15 cellular contexts compared by ENCODE assay signal in genomic region chr3:186971578-186971977, GRCh38. TPM values are rescaled to one million over a fixed set of nuclear protein-coding genes. Genes with fewer than 3 reads are reported as not detected.
DNase-seq lines count a peak whose midpoint lies in the region; ATAC-seq and TF ChIP-seq lines count a peak whose summit lies in the region.
"Had no signal": no experiment of that assay in that cellular context is flagged by ENCODE, and none has a peak within 500 bp of the region (broad histone marks: within the 10 kb centered on the region; RNA-seq: fewer than 3 reads in every experiment).

No MANE protein-coding gene starts in this region.

- peaks cover 27 to 28% of the 10 kb centered on the region in 2 experiments for H3K4me1 Mint-ChIP-seq in H9
- H3K4me1 Mint-ChIP-seq in activated T-helper 17 cell treated with anti-CD3 and anti-CD28 coated beads, Interleukin-2, amount 50 U/mL, for 72 hours, result peaks cover 23% of the 10 kb centered on the region

- H2BK20ac ChIP-seq in H9 (ENCODE audit: low read depth, low read length, poor library complexity, severe bottlenecking), result no peak overlapping the region

- no peak overlapping the region for H3K4ac ChIP-seq in H9 (ENCODE audit: low read depth, low read length)

- peaks cover 66 to 92% (median 90%) of the 10 kb centered on the region in 3 experiments for H3K36me3 Mint-ChIP-seq in H9 (ENCODE audit: insufficient read depth in 1 of 3, low read depth in 3 of 3)
- H3K36me3 Mint-ChIP-seq in activated T-helper 17 cell treated with anti-CD3 and anti-CD28 coated beads, Interleukin-2, amount 50 U/mL, for 72 hours (ENCODE audit: low read depth), result peaks cover 96% of the 10 kb centered on the region

- H3K4me2 ChIP-seq in H9 (ENCODE audit: insufficient read depth, insufficient read length, low read length), result no peak overlapping the region
- H3K4me2 ChIP-seq: GM23338 had no signal

- H3K27ac ChIP-seq in H9 (ENCODE audit: insufficient read length, low read depth, low read length), result no peak overlapping the region
- peak overlapping the region; percentile 37 to 63 for H3K27ac ChIP-seq in right atrium auricular region
- peak overlapping the region; percentile 82 to 90 for H3K27ac ChIP-seq in prostate gland
- H3K27ac ChIP-seq: BLaER1 had no signal

- H3K36me3 ChIP-seq in right atrium auricular region (no peaks in the 10 kb centered on the region), prostate gland (no peaks in the 10 kb centered on the region)

- no peak overlapping the region for H3K56ac ChIP-seq in H9 (ENCODE audit: insufficient read length, low read depth, low read length)

- H3T11ph ChIP-seq in H9 (ENCODE audit: low read length), result no peak overlapping the region

- H4K5ac ChIP-seq in H9 (ENCODE audit: insufficient read length, low read depth, low read length), result no peak overlapping the region

- no peak overlapping the region for H4K8ac ChIP-seq in H9 (replicated peaks; ENCODE audit: insufficient read length, low read depth, low read length)

- H3K4me3 ChIP-seq in right atrium auricular region (no peak overlapping the region), prostate gland (no peak overlapping the region)
- H3K4me3 ChIP-seq: BLaER1, GM23338 had no signal

- ATAC-seq in activated T-helper 17 cell treated with anti-CD3 and anti-CD28 coated beads, Interleukin-2, amount 50 U/mL, for 72 hours (replicated peaks), result no peak
- ATAC-seq in HG03159 (IDR thresholded peaks at IDR 0.05; ENCODE audit: unreplicated experiment), result no peak
- ATAC-seq: GM23338 had no signal

- no peak overlapping the region for H2BK12ac ChIP-seq in H9 (ENCODE audit: insufficient read length, low read depth, low read length)

- no peak overlapping the region for H3K18ac ChIP-seq in H9 (ENCODE audit: insufficient read length, low read depth, low read length)

- no peak overlapping the region for H2AK5ac ChIP-seq in H9 (ENCODE audit: insufficient read length, low read length)

- no peak overlapping the region for H2AFZ ChIP-seq in H9 (ENCODE audit: low read length)
- H2AFZ ChIP-seq: GM23338 had no signal

- H2BK5ac ChIP-seq in H9 (ENCODE audit: insufficient read length, low read length), result no peak overlapping the region

- no peak overlapping the region for H4K91ac ChIP-seq in H9 (ENCODE audit: insufficient read length, low read depth, low read length)

- peak overlapping the region in 2 of 3 experiments; percentile 74 to 79; a peak in 4 of 7 replicates for H3K27ac Mint-ChIP-seq in H9
- peak overlapping the region; percentile 30 for H3K27ac Mint-ChIP-seq in activated T-helper 17 cell treated with anti-CD3 and anti-CD28 coated beads, Interleukin-2, amount 50 U/mL, for 72 hours
- H3K27ac Mint-ChIP-seq: GM23338 had no signal

- no peaks in the 10 kb centered on the region for H3K27me3 Mint-ChIP-seq in H9 (ENCODE audit: low read depth)
- H3K27me3 Mint-ChIP-seq in activated T-helper 17 cell treated with anti-CD3 and anti-CD28 coated beads, Interleukin-2, amount 50 U/mL, for 72 hours, result no peaks in the 10 kb centered on the region

- H3K79me1 ChIP-seq in H9 (ENCODE audit: insufficient read depth, low read depth, low read length, poor library complexity, severe bottlenecking), result no peaks in the 10 kb centered on the region

- H3K9ac ChIP-seq in H9 (ENCODE audit: extremely low read depth, insufficient read length, low read length), result no peak overlapping the region
- H3K9ac ChIP-seq: BLaER1 had no signal

- intact Hi-C loops in prostate gland (cut with DNase I), result no loop called here

- TF ChIP-seq CTCF in H9 (conservative IDR thresholded peaks at IDR 0.05), result no peak
- TF ChIP-seq CTCF in right atrium auricular region (IDR thresholded peaks at IDR 0.05), result no peak
- TF ChIP-seq CTCF in prostate gland (IDR thresholded peaks at IDR 0.05), result no peak
- TF ChIP-seq CTCF in GM20000 (IDR thresholded peaks at IDR 0.05; ENCODE audit: extremely low read depth, missing control alignments), result no peak

- TF ChIP-seq POLR2A in prostate gland (IDR thresholded peaks at IDR 0.05), result no peak

- no peak overlapping the region for H3K23ac ChIP-seq in H9 (ENCODE audit: insufficient read length, low read depth, low read length)

- DNase-seq in H9 (no peak), right atrium auricular region (ENCODE audit: low spot score) (no peak), prostate gland (ENCODE audit: low spot score) (peak; percentile 95), putamen (ENCODE audit: low spot score) (no peak), GM20000 (ENCODE audit: low spot score) (no peak)
- DNase-seq in stimulated activated CD4-positive, alpha-beta T cell treated with anti-CD3 and anti-CD28 coated beads, Interleukin-1b, Interleukin-23, amount 100 ng/mL, for 48 hours, result no peak
- DNase-seq: activated naive CD4-positive, alpha-beta T cell treated with Interleukin-2 at 50 U/mL for 16 hours; GDM1; NCI-H1105; NCI-H774; SIG-M5 had no signal

- no peaks in the 10 kb centered on the region for H4K20me1 ChIP-seq in H9 (ENCODE audit: control insufficient read depth, insufficient read depth, insufficient read length)

- H3K27me3 ChIP-seq in H9 (ENCODE audit: insufficient read depth, low read length) (no peaks in the 10 kb centered on the region), right atrium auricular region (no peaks in the 10 kb centered on the region), prostate gland (replicated peaks; ENCODE audit: insufficient read depth) (no peaks in the 10 kb centered on the region)
- H3K27me3 ChIP-seq: BLaER1 had no signal

- peaks cover 6% of the 10 kb centered on the region for H3K4me1 ChIP-seq in H9 (ENCODE audit: insufficient read depth, low read length)
- peaks cover 0 to 80% of the 10 kb centered on the region in 2 donors for H3K4me1 ChIP-seq in right atrium auricular region
- H3K4me1 ChIP-seq in prostate gland (replicated peaks), result peaks cover 8% of the 10 kb centered on the region

- no peak overlapping the region for H3K14ac ChIP-seq in H9 (ENCODE audit: insufficient read depth, low read length)

- no peaks in the 10 kb centered on the region for H3K79me2 ChIP-seq in H9 (ENCODE audit: insufficient read depth, low read length)

- no peak overlapping the region for H2BK120ac ChIP-seq in H9 (ENCODE audit: low read depth, low read length, poor library complexity, severe bottlenecking)

- H3K4me3 Mint-ChIP-seq in H9, result no peak overlapping the region
- no peak overlapping the region for H3K4me3 Mint-ChIP-seq in activated T-helper 17 cell treated with anti-CD3 and anti-CD28 coated beads, Interleukin-2, amount 50 U/mL, for 72 hours
- H3K4me3 Mint-ChIP-seq: GM23338 had no signal

- H3K9me3 Mint-ChIP-seq in H9, result no peaks in the 10 kb centered on the region
- no peaks in the 10 kb centered on the region for H3K9me3 Mint-ChIP-seq in activated T-helper 17 cell treated with anti-CD3 and anti-CD28 coated beads, Interleukin-2, amount 50 U/mL, for 72 hours
- H3K9me3 Mint-ChIP-seq: GM23338 had no signal

- H3K23me2 ChIP-seq in H9 (ENCODE audit: insufficient read length, low read depth, low read length, poor library complexity, severe bottlenecking), result peaks cover 5% of the 10 kb centered on the region

- H3K9me3 ChIP-seq in H9 (ENCODE audit: control insufficient read depth, low read depth, low read length), result no peaks in the 10 kb centered on the region
- no peaks in the 10 kb centered on the region for H3K9me3 ChIP-seq in right atrium auricular region
- no peaks in the 10 kb centered on the region for H3K9me3 ChIP-seq in prostate gland
- H3K9me3 ChIP-seq: BLaER1 had no signal

- no peak overlapping the region for H2BK15ac ChIP-seq in H9 (ENCODE audit: low read depth, low read length)

- WGBS in H9 (ENCODE audit: extremely low coverage, insufficient read length, low lambda C conversion rate), result no CpG with 5 or more reads among the region's 1 CpG
- WGBS in prostate gland, result 30% methylated on average over 1 of the region's 1 CpG

RNA-seq across cellular contexts. Expression of gene ST6GAL1, which starts 41.3 kb away (rescaled TPM):
- 139 and 141 TPM in 2 replicates for total RNA-seq in H9 (2021)
- 10 to 100 TPM; 68.0 to 77.4 TPM for total RNA-seq in activated T-helper 17 cell treated with anti-CD3 and anti-CD28 coated beads, Interleukin-2, amount 50 U/mL, for 72 hours
- 10 to 100 TPM; 55.1 to 94.3 TPM for total RNA-seq in right atrium auricular region
- total RNA-seq in prostate gland, result 100 to 1,000 TPM; 101 to 225 TPM
